14 cellular contexts compared by ENCODE assay signal in genomic region chr3:13197795-13198194, GRCh38.
DNase-seq lines count a peak whose midpoint lies in the region; ATAC-seq, FAIRE-seq and TF ChIP-seq lines count a peak whose summit lies in the region.
"Had no signal": no experiment of that assay in that cellular context is flagged by ENCODE, and none has a peak within 500 bp of the region (broad histone marks: within the 10 kb centered on the region; RNA-seq: fewer than 3 reads in every experiment).

No MANE protein-coding gene starts in this region.

- TF ChIP-seq POLR2A in spleen (IDR thresholded peaks at IDR 0.05) (no peak), gastrocnemius medialis (IDR thresholded peaks at IDR 0.05) (no peak)

- FAIRE-seq in urothelium cell line (lab: Jason Lieb, UNC), result no peak

- no peaks in the 10 kb centered on the region for H3K27me3 ChIP-seq in BLaER1
- peaks cover 15% of the 10 kb centered on the region for H3K27me3 ChIP-seq in lower lobe of right lung (ENCODE audit: low read depth)
- peaks cover 0 to 63% (median 0%) of the 10 kb centered on the region in 7 donors for H3K27me3 ChIP-seq in spleen (replicated peaks in 1 of 7)
- no peaks in the 10 kb centered on the region for H3K27me3 ChIP-seq in gastrocnemius medialis

- H3K36me3 ChIP-seq in BLaER1 (no peaks in the 10 kb centered on the region), lower lobe of right lung (no peaks in the 10 kb centered on the region), spleen (no peaks in the 10 kb centered on the region), gastrocnemius medialis (no peaks in the 10 kb centered on the region)

- no peak for TF ChIP-seq CTCF in lower lobe of right lung (IDR thresholded peaks at IDR 0.05)
- TF ChIP-seq CTCF in spleen (IDR thresholded peaks at IDR 0.05 in 8 of 11, conservative IDR thresholded peaks at IDR 0.05 in 3 of 11), result no peak
- TF ChIP-seq CTCF in gastrocnemius medialis (IDR thresholded peaks at IDR 0.05 in 4 of 5, conservative IDR thresholded peaks at IDR 0.05 in 1 of 5), result no peak

- 87 to 93% (median 91%) methylated on average over 5 to 13 of the region's 13 CpGs for WGBS in spleen, 5 donors

- no peak overlapping the region for H3K4me3 ChIP-seq in BLaER1
- H3K4me3 ChIP-seq in lower lobe of right lung, result no peak overlapping the region
- H3K4me3 ChIP-seq in spleen, result no peak overlapping the region
- H3K4me3 ChIP-seq in gastrocnemius medialis, result no peak overlapping the region
- H3K4me3 ChIP-seq: GM23338 had no signal

- ATAC-seq in left lobe of liver (peak; percentile 92), lower lobe of right lung (no peak), gastrocnemius medialis (no peak)
- ATAC-seq: CD8-positive, alpha-beta T cell; GM23338 had no signal

- in situ Hi-C loops in gastrocnemius medialis (cut with MboI; ENCODE audit: low sequenced_read_pairs in 4 of 4), result no loop called here

- H3K9me3 ChIP-seq in BLaER1, result no peaks in the 10 kb centered on the region
- no peaks in the 10 kb centered on the region for H3K9me3 ChIP-seq in lower lobe of right lung
- no peaks in the 10 kb centered on the region for H3K9me3 ChIP-seq in spleen
- H3K9me3 ChIP-seq in gastrocnemius medialis, result no peaks in the 10 kb centered on the region
- H3K9me3 ChIP-seq: Caco-2 had no signal

- H3K27ac ChIP-seq in BLaER1, result peak overlapping the region; percentile 83
- H3K27ac ChIP-seq in lower lobe of right lung, result no peak overlapping the region
- H3K27ac ChIP-seq in spleen, result no peak overlapping the region
- H3K27ac ChIP-seq in gastrocnemius medialis, result no peak overlapping the region

- intact Hi-C loops in lower lobe of right lung (cut with DNase I) (no loop called here), spleen (cut with DNase I; ENCODE audit: low total_unique reads) (no loop called here), gastrocnemius medialis (cut with DNase I; ENCODE audit: low total_unique reads) (no loop called here)

- H3K4me2 ChIP-seq in BLaER1, result peak overlapping the region; percentile 92
- H3K4me2 ChIP-seq: GM23338 had no signal

- peaks cover 100% of the 10 kb centered on the region for H3K4me1 ChIP-seq in BLaER1
- H3K4me1 ChIP-seq in lower lobe of right lung, result no peaks in the 10 kb centered on the region
- peaks cover 0 to 23% (median 5%) of the 10 kb centered on the region in 6 donors for H3K4me1 ChIP-seq in spleen
- H3K4me1 ChIP-seq in gastrocnemius medialis, result peaks cover 0 to 6% of the 10 kb centered on the region in 2 donors
- H3K4me1 ChIP-seq: Caco-2 had no signal

- H3K9ac ChIP-seq in BLaER1, result 0 out of 2 replicates have a peak overlapping the region, but pooled peaks have one; percentile 25

- no peaks in the 10 kb centered on the region for H4K20me1 ChIP-seq in BLaER1

- peak; percentile 88 for DNase-seq in left lobe of liver (ENCODE audit: low spot score)
- peak; percentile 28 for DNase-seq in lower lobe of right lung
- peak; percentile 66 for DNase-seq in spleen
- no peak for DNase-seq in gastrocnemius medialis
- no peak for DNase-seq in urothelium cell line (ENCODE audit: low spot score)
- DNase-seq in UCSD-AML1 (lab: John Stamatoyannopoulos, UW; ENCODE audit: unreplicated experiment), result no peak
- DNase-seq: ACHN; Caco-2; CD8-positive, alpha-beta T cell; DMS53; GF-D8; H9 had no signal

Comparison
In these comparisons a context has a peak if more than half of its experiments do, and no peak if none do; other contexts are left out.
1. DNase-seq: peak in left lobe of liver (single experiment), lower lobe of right lung (single experiment) and spleen (single experiment); none in gastrocnemius medialis (0 of 2), urothelium cell line (single experiment) and UCSD-AML1 (single experiment).